In the genomic region with DNA sequence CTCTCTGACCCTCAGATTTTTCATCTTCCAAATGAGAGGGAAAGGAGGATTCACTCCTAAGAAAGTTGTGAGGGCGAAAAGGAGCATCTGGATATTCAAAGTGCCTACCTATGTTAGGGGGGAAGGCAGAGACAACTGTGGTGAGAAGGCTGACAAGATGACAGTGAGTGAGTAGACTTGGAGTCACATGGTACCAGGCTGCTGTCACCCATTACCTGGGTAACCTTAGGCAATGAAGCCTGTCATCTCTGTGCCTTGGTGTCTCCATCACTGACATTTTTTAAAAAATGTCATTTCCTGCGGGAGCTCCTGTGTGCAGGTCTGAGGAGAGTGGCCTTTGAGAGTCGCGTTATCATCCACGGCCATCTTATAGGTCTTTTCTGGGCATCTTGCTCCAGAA, we compare ENCODE assay signal across 8 cellular contexts.
"Had no signal": no experiment of that assay in that cellular context is flagged by ENCODE, and none has a peak within 500 bp of the region (broad histone marks: within the 10 kb centered on the region; RNA-seq: fewer than 3 reads in every experiment).

No MANE protein-coding gene starts in this region.

- FAIRE-seq: HepG2, HTR-8/SVneo, K562 had no signal

- H3K4me3 ChIP-seq: K562 had no signal

- H3K27ac Mint-ChIP-seq: IgD-negative memory B cell had no signal

- H3K27me3 Mint-ChIP-seq: IgD-negative memory B cell had no signal

- DNase-seq: IMR-90, KBM-7, KG1 had no signal

- H3K4me3 Mint-ChIP-seq: IgD-negative memory B cell had no signal

- H3K27ac ChIP-seq: HL-60 had no signal

- ATAC-seq: HepG2, K562 had no signal

- H3K36me3 Mint-ChIP-seq: IgD-negative memory B cell had no signal
